Comparison of ENCODE assay signal across 1 cellular context in genomic region chr5:122774861-122775712, GRCh38.
TF ChIP-seq lines count a peak whose summit lies in the region.

SNX2 (plus strand) TSS chr5:122775080; CDS start chr5:122775104, 24 bp downstream.

TF ChIP-seq in GM12878, 131 proteins besides CTCF, POLR2A, EP300 and RAD21 (continued from another document):
- TF ChIP-seq CUX1 (IDR thresholded peaks at IDR 0.05; ENCODE audit: insufficient replicate concordance, low read depth, low read length), result no peak
- TF ChIP-seq TCF7 (IDR thresholded peaks at IDR 0.05; ENCODE audit: borderline replicate concordance), result no peak
- peak; percentile 45 for TF ChIP-seq RAD51 (IDR thresholded peaks at IDR 0.05)
TF ChIP-seq in GM12878: peak in this region for 36.
